ENCODE assay signal across 13 cellular contexts in genomic region chr10:48456808-48457761, GRCh38.
DNase-seq lines count a peak whose midpoint lies in the region; ATAC-seq and TF ChIP-seq lines count a peak whose summit lies in the region.
"Had no signal": no experiment of that assay in that cellular context is flagged by ENCODE, and none has a peak within 500 bp of the region (broad histone marks: within the 10 kb centered on the region; RNA-seq: fewer than 3 reads in every experiment).

No MANE protein-coding gene starts in this region.

- no peaks in the 10 kb centered on the region for H3K9me3 Mint-ChIP-seq in CD8-positive, alpha-beta memory T cell
- no peaks in the 10 kb centered on the region for H3K9me3 Mint-ChIP-seq in activated naive CD8-positive, alpha-beta T cell treated with anti-CD3 and anti-CD28 coated beads, Interleukin-2, amount 50 U/mL, for 24 hours
- H3K9me3 Mint-ChIP-seq: immature natural killer cell had no signal

- peak overlapping the region; percentile 68 for H2AFZ ChIP-seq in parathyroid adenoma

- CTCF ChIA-PET in CD8-positive, alpha-beta memory T cell (lab: Charles Lee), result no interaction called here

- no peaks in the 10 kb centered on the region for H3K4me1 ChIP-seq in CD8-positive, alpha-beta memory T cell (ENCODE audit: insufficient read depth, low read length)
- H3K4me1 ChIP-seq in parathyroid adenoma, result peaks cover 60% of the 10 kb centered on the region
- H3K4me1 ChIP-seq: ascending aorta had no signal

- DNase-seq in CD8-positive, alpha-beta memory T cell, result no peak
- peak; percentile 69 for DNase-seq in H7
- DNase-seq in activated naive CD8-positive, alpha-beta T cell treated with anti-CD3 and anti-CD28 coated beads, Interleukin-2, amount 50 U/mL, for 24 hours, result peak; percentile 11
- DNase-seq in NOMO-1 treated with dmso at 0.1 percent for 144 hours (lab: John Stamatoyannopoulos, UW; ENCODE audit: unreplicated experiment), result no peak
- DNase-seq: CD4-positive, alpha-beta memory T cell; immature natural killer cell; stimulated activated CD4-positive, alpha-beta T cell treated with anti-CD3 and anti-CD28 coated beads, Interleukin-4, amount 100 ng/mL, for 4 hours; stimulated activated naive CD4-positive, alpha-beta T cell treated with Interleukin-2 at 50 U/mL for 16 hours had no signal

- H3K4me2 ChIP-seq in parathyroid adenoma (ENCODE audit: low read length), result no peak overlapping the region

- no peak for ATAC-seq in activated naive CD8-positive, alpha-beta T cell treated with anti-CD3 and anti-CD28 coated beads, Interleukin-2, amount 50 U/mL, for 24 hours
- no peak for ATAC-seq in GM18502 (IDR thresholded peaks at IDR 0.05; ENCODE audit: poor library complexity, unreplicated experiment)
- no peak for ATAC-seq in GM21619 (IDR thresholded peaks at IDR 0.05; ENCODE audit: unreplicated experiment)

- no peaks in the 10 kb centered on the region for H3K4me1 Mint-ChIP-seq in CD8-positive, alpha-beta memory T cell
- no peaks in the 10 kb centered on the region for H3K4me1 Mint-ChIP-seq in activated naive CD8-positive, alpha-beta T cell treated with anti-CD3 and anti-CD28 coated beads, Interleukin-2, amount 50 U/mL, for 24 hours
- H3K4me1 Mint-ChIP-seq: CD4-positive, alpha-beta memory T cell; immature natural killer cell had no signal

- no peak for TF ChIP-seq CTCF in parathyroid adenoma (IDR thresholded peaks at IDR 0.05)

- H3K27me3 ChIP-seq in CD8-positive, alpha-beta memory T cell (ENCODE audit: insufficient read depth, low read length, poor library complexity, severe bottlenecking), result no peaks in the 10 kb centered on the region
- H3K27me3 ChIP-seq in H7 (ENCODE audit: control insufficient read depth, insufficient read depth, low read length) (no peaks in the 10 kb centered on the region), parathyroid adenoma (ENCODE audit: control insufficient read depth, insufficient read depth, low read length) (no peaks in the 10 kb centered on the region)
- H3K27me3 ChIP-seq: ascending aorta had no signal

- H3K9me3 ChIP-seq in CD8-positive, alpha-beta memory T cell (ENCODE audit: low read length), result no peaks in the 10 kb centered on the region
- H3K9me3 ChIP-seq in parathyroid adenoma (ENCODE audit: control insufficient read depth, low read length), result no peaks in the 10 kb centered on the region
- H3K9me3 ChIP-seq: ascending aorta had no signal

- POLR2A ChIA-PET in CD8-positive, alpha-beta memory T cell (lab: Charles Lee), result no interaction called here

- no peak overlapping the region for H3K9ac ChIP-seq in parathyroid adenoma

- no peaks in the 10 kb centered on the region for H3K79me2 ChIP-seq in parathyroid adenoma

- no peaks in the 10 kb centered on the region for H3K36me3 ChIP-seq in CD8-positive, alpha-beta memory T cell (ENCODE audit: insufficient read depth, low read length)
- H3K36me3 ChIP-seq in H7 (replicated peaks; ENCODE audit: control insufficient read depth, insufficient read depth, low read length) (peaks cover 2% of the 10 kb centered on the region; the same call in 1 of the 2 replicates), parathyroid adenoma (ENCODE audit: control insufficient read depth, insufficient read depth, low read length) (no peaks in the 10 kb centered on the region)
- H3K36me3 ChIP-seq: ascending aorta had no signal

- H3K27ac ChIP-seq in CD8-positive, alpha-beta memory T cell (ENCODE audit: low read depth, low read length), result peak overlapping the region; percentile 47
- peak overlapping the region; percentile 96 for H3K27ac ChIP-seq in parathyroid adenoma
- H3K27ac ChIP-seq: ascending aorta, VCaP had no signal

- no peak overlapping the region for H3K4me3 ChIP-seq in CD8-positive, alpha-beta memory T cell (ENCODE audit: low read length)
- H3K4me3 ChIP-seq in H7 (ENCODE audit: insufficient read depth, low read depth, low read length) (no peak overlapping the region), parathyroid adenoma (ENCODE audit: low read depth, low read length) (no peak overlapping the region)
- H3K4me3 ChIP-seq: ascending aorta had no signal

- no peak overlapping the region for H3K27ac Mint-ChIP-seq in CD8-positive, alpha-beta memory T cell
- H3K27ac Mint-ChIP-seq in activated naive CD8-positive, alpha-beta T cell treated with anti-CD3 and anti-CD28 coated beads, Interleukin-2, amount 50 U/mL, for 24 hours, result no peak overlapping the region
- H3K27ac Mint-ChIP-seq: CD4-positive, alpha-beta memory T cell; immature natural killer cell had no signal

- H3K4me3 Mint-ChIP-seq in CD8-positive, alpha-beta memory T cell, result no peak overlapping the region
- H3K4me3 Mint-ChIP-seq in activated naive CD8-positive, alpha-beta T cell treated with anti-CD3 and anti-CD28 coated beads, Interleukin-2, amount 50 U/mL, for 24 hours, result no peak overlapping the region
- H3K4me3 Mint-ChIP-seq: CD4-positive, alpha-beta memory T cell; immature natural killer cell had no signal

- H3K27me3 Mint-ChIP-seq in CD8-positive, alpha-beta memory T cell, result peaks cover 0 to 5% of the 10 kb centered on the region in 2 donors
- no peaks in the 10 kb centered on the region for H3K27me3 Mint-ChIP-seq in activated naive CD8-positive, alpha-beta T cell treated with anti-CD3 and anti-CD28 coated beads, Interleukin-2, amount 50 U/mL, for 24 hours

- H3K36me3 Mint-ChIP-seq in CD8-positive, alpha-beta memory T cell, result no peaks in the 10 kb centered on the region
- no peaks in the 10 kb centered on the region for H3K36me3 Mint-ChIP-seq in activated naive CD8-positive, alpha-beta T cell treated with anti-CD3 and anti-CD28 coated beads, Interleukin-2, amount 50 U/mL, for 24 hours (ENCODE audit: low read depth)
- H3K36me3 Mint-ChIP-seq: CD4-positive, alpha-beta memory T cell; immature natural killer cell had no signal

Comparison
In these comparisons a context has a peak if more than half of its experiments do, and no peak if none do; other contexts are left out.
1. DNase-seq: peak in H7 (single experiment) and activated naive CD8-positive, alpha-beta T cell treated with anti-CD3 and anti-CD28 coated beads, Interleukin-2, amount 50 U/mL, for 24 hours (single experiment); none in CD8-positive, alpha-beta memory T cell (0 of 5) and NOMO-1 treated with dmso at 0.1 percent for 144 hours (single experiment).